In genomic region chr16:56969769-56970168, GRCh38 we compare ENCODE assay signal across 28 cellular contexts. TPM values are rescaled to one million over a fixed set of nuclear protein-coding genes. Genes with fewer than 3 reads are reported as not detected.
"Had no signal": no experiment of that assay in that cellular context is flagged by ENCODE, and none has a peak within 500 bp of the region (broad histone marks: within the 10 kb centered on the region; RNA-seq: fewer than 3 reads in every experiment).

No MANE protein-coding gene starts in this region.

- H3K27me3 ChIP-seq: left lung, neural progenitor cell, ovary, spleen, tibial nerve, uterus had no signal

- H3K4me3 Mint-ChIP-seq: immature natural killer cell; mesothelial cell of epicardium; naive B cell; natural killer cell; nephron progenitor cell; neural progenitor cell; stimulated activated effector memory CD8-positive, alpha-beta T cell treated with anti-CD3 and anti-CD28 coated beads, Interleukin-12 subunit alpha, Interleukin-12 subunit beta, amount 100 ng/mL, for 72 hours; stimulated activated naive CD8-positive, alpha-beta T cell treated with anti-CD3 and anti-CD28 coated beads, Interleukin-15, amount 100 ng/mL, for 72 hours; type B pancreatic cell had no signal

- H3K36me3 Mint-ChIP-seq: immature natural killer cell, mesothelial cell of epicardium, naive B cell, natural killer cell, neural progenitor cell, type B pancreatic cell had no signal

- H3K9ac ChIP-seq: neural progenitor cell had no signal

- H3K36me3 ChIP-seq: left lung, lower lobe of right lung, neural progenitor cell, ovary, prostate gland, sigmoid colon, tibial nerve, uterus had no signal

- H3K4me1 ChIP-seq: neural progenitor cell, prostate gland, uterus had no signal

- H3K9me3 ChIP-seq: left lung, lower lobe of right lung, ovary, prostate gland, sigmoid colon, spleen, tibial nerve, uterus had no signal

- H3K4me2 ChIP-seq: neural progenitor cell had no signal

- H3K27me3 Mint-ChIP-seq: naive B cell; stimulated activated naive CD8-positive, alpha-beta T cell treated with anti-CD3 and anti-CD28 coated beads, Interleukin-15, amount 100 ng/mL, for 72 hours had no signal

- DNase-seq: hypothalamus; immature natural killer cell; kidney; left colon; left lung; lower lobe of right lung; mammary epithelial cell; mesendoderm; naive B cell; natural killer cell; nephron progenitor cell; ovary; retina; right cardiac atrium; sigmoid colon; small intestine; spleen; stimulated activated CD4-positive, alpha-beta T cell treated with anti-CD3 and anti-CD28 coated beads, Interleukin-4, amount 100 ng/mL, for 24 hours; stimulated activated naive CD4-positive, alpha-beta T cell treated with Interleukin-2 at 50 U/mL for 16 hours; stimulated activated naive CD8-positive, alpha-beta T cell treated with anti-CD3 and anti-CD28 coated beads, Interleukin-15, amount 100 ng/mL, for 72 hours; substantia nigra; uterus had no signal

- H3K9me3 Mint-ChIP-seq: immature natural killer cell; mesothelial cell of epicardium; naive B cell; natural killer cell; neural progenitor cell; stimulated activated effector memory CD8-positive, alpha-beta T cell treated with anti-CD3 and anti-CD28 coated beads, Interleukin-12 subunit alpha, Interleukin-12 subunit beta, amount 100 ng/mL, for 72 hours; stimulated activated naive CD8-positive, alpha-beta T cell treated with anti-CD3 and anti-CD28 coated beads, Interleukin-15, amount 100 ng/mL, for 72 hours; type B pancreatic cell had no signal

- H3K4me3 ChIP-seq: left lung, lower lobe of right lung, neural progenitor cell, ovary, prostate gland, sigmoid colon, spleen, tibial nerve, uterus had no signal

- H3K27ac Mint-ChIP-seq: immature natural killer cell; mesothelial cell of epicardium; natural killer cell; nephron progenitor cell; neural progenitor cell; stimulated activated effector memory CD8-positive, alpha-beta T cell treated with anti-CD3 and anti-CD28 coated beads, Interleukin-12 subunit alpha, Interleukin-12 subunit beta, amount 100 ng/mL, for 72 hours; stimulated activated naive CD8-positive, alpha-beta T cell treated with anti-CD3 and anti-CD28 coated beads, Interleukin-15, amount 100 ng/mL, for 72 hours; type B pancreatic cell had no signal

- H3K27ac ChIP-seq: left lung, lower lobe of right lung, neural progenitor cell, ovary, prostate gland, sigmoid colon, spleen, tibial nerve, uterus had no signal

- ATAC-seq: left colon; left lung; lower lobe of right lung; natural killer cell; right cardiac atrium; stimulated activated effector memory CD8-positive, alpha-beta T cell treated with anti-CD3 and anti-CD28 coated beads, Interleukin-12 subunit alpha, Interleukin-12 subunit beta, amount 100 ng/mL, for 72 hours; stimulated activated naive CD8-positive, alpha-beta T cell treated with anti-CD3 and anti-CD28 coated beads, Interleukin-15, amount 100 ng/mL, for 72 hours had no signal

RNA-seq across cellular contexts. Expression of gene CETP, which starts 8.0 kb away (rescaled TPM):
- total RNA-seq: mammary epithelial cell, tibial nerve had no signal
